ENCODE assay signal across 8 cellular contexts in genomic region chr6:43070028-43070632, GRCh38. TPM values are rescaled to one million over a fixed set of nuclear protein-coding genes. Genes with fewer than 3 reads are reported as not detected.
DNase-seq lines count a peak whose midpoint lies in the region; ATAC-seq and TF ChIP-seq lines count a peak whose summit lies in the region.

No MANE protein-coding gene starts in this region.

- CTCF ChIA-PET in PC-3 (lab: Charles Lee), result no interaction called here

- H2BK12ac ChIP-seq in H9 (ENCODE audit: insufficient read length, low read depth, low read length), result no peak overlapping the region

- H3K4ac ChIP-seq in H9 (ENCODE audit: low read depth, low read length), result no peak overlapping the region

- H3K4me1 ChIP-seq in H9 (ENCODE audit: insufficient read depth, low read length), result peaks cover 5% of the 10 kb centered on the region
- H3K4me1 ChIP-seq in PC-3 (ENCODE audit: insufficient read depth, low read length), result no peaks in the 10 kb centered on the region

- no peak overlapping the region for H3K18ac ChIP-seq in H9 (ENCODE audit: insufficient read length, low read depth, low read length)

- no peak overlapping the region for H2BK15ac ChIP-seq in H9 (ENCODE audit: low read depth, low read length)

- no peak for TF ChIP-seq EP300 in neural cell (conservative IDR thresholded peaks at IDR 0.05; ENCODE audit: poor library complexity, severe bottlenecking)

- no TSS peak for BruUV-seq in PC-3 (replicated peaks; lab: Mats Ljungman, UMichigan)

- H2BK20ac ChIP-seq in H9 (ENCODE audit: low read depth, low read length, poor library complexity, severe bottlenecking), result no peak overlapping the region

- no peak overlapping the region for H3K9ac ChIP-seq in H9 (ENCODE audit: extremely low read depth, insufficient read length, low read length)
- H3K9ac ChIP-seq in PC-3 (ENCODE audit: low read length), result no peak overlapping the region
- H3K9ac ChIP-seq in neural cell (ENCODE audit: low read length), result no peak overlapping the region

- H4K20me1 ChIP-seq in H9 (ENCODE audit: control insufficient read depth, insufficient read depth, insufficient read length), result no peaks in the 10 kb centered on the region
- H4K20me1 ChIP-seq in PC-3 (ENCODE audit: low read length), result no peaks in the 10 kb centered on the region
- no peaks in the 10 kb centered on the region for H4K20me1 ChIP-seq in neural cell (ENCODE audit: insufficient read depth)

- no CpG with 5 or more reads among the region's 6 CpGs for WGBS in H9 (ENCODE audit: extremely low coverage, insufficient read length, low lambda C conversion rate)

- peak; percentile 84 for TF ChIP-seq CTCF in H9 (conservative IDR thresholded peaks at IDR 0.05)
- TF ChIP-seq CTCF in PC-3 (conservative IDR thresholded peaks at IDR 0.05; ENCODE audit: low read depth, low read length), result peak; percentile 76
- peak; percentile 52 for TF ChIP-seq CTCF in neural cell (IDR thresholded peaks at IDR 0.05; ENCODE audit: poor library complexity, severe bottlenecking)

- no peaks in the 10 kb centered on the region for H3K79me1 ChIP-seq in H9 (ENCODE audit: insufficient read depth, low read depth, low read length, poor library complexity, severe bottlenecking)

- TF ChIP-seq RAD21 in neural cell (conservative IDR thresholded peaks at IDR 0.05), result peak; percentile 56

- H2AK5ac ChIP-seq in H9 (ENCODE audit: insufficient read length, low read length), result no peak overlapping the region

- H3K56ac ChIP-seq in H9 (ENCODE audit: insufficient read length, low read depth, low read length), result no peak overlapping the region

- intact Hi-C loops in PC-3 (cut with micrococcal nuclease), result loop anchor here (1.0 kb wide), 2 partner anchors 59 to 73 kb away; no protein-coding TSS in a partner anchor

- H4K5ac ChIP-seq in H9 (ENCODE audit: insufficient read length, low read depth, low read length), result no peak overlapping the region

- no peak overlapping the region for H4K91ac ChIP-seq in H9 (ENCODE audit: insufficient read length, low read depth, low read length)

- H3K23ac ChIP-seq in H9 (ENCODE audit: insufficient read length, low read depth, low read length), result no peak overlapping the region

- H3K9me2 ChIP-seq in PC-3 (replicated peaks; ENCODE audit: low read length) (no peaks in the 10 kb centered on the region), neural cell (ENCODE audit: insufficient read depth, low read length) (no peaks in the 10 kb centered on the region)

- H3F3A ChIP-seq in PC-3 (ENCODE audit: low read length, unreplicated experiment), result no peaks in the 10 kb centered on the region
- H3F3A ChIP-seq in neural cell (ENCODE audit: insufficient read depth, low read length, poor library complexity, severe bottlenecking), result no peaks in the 10 kb centered on the region

- DNase-seq in DMS153 (lab: John Stamatoyannopoulos, UW), result peak; percentile 23
- no peak for DNase-seq in H9
- DNase-seq in PC-3, result peak; percentile 56
- DNase-seq in dermis blood vessel endothelial cell, result peak; percentile 70

- no peaks in the 10 kb centered on the region for H3K9me3 ChIP-seq in H9 (ENCODE audit: control insufficient read depth, low read depth, low read length)
- H3K9me3 ChIP-seq in PC-3 (ENCODE audit: low read length), result no peaks in the 10 kb centered on the region
- H3K9me3 ChIP-seq in neural cell (ENCODE audit: low read length), result no peaks in the 10 kb centered on the region

- H4K8ac ChIP-seq in H9 (replicated peaks; ENCODE audit: insufficient read length, low read depth, low read length), result no peak overlapping the region

- peaks cover 10 to 33% of the 10 kb centered on the region in 2 experiments for H3K4me1 Mint-ChIP-seq in H9

- H3K4me2 ChIP-seq in H9 (ENCODE audit: insufficient read depth, insufficient read length, low read length), result no peak overlapping the region
- no peak overlapping the region for H3K4me2 ChIP-seq in PC-3 (ENCODE audit: low read length)
- H3K4me2 ChIP-seq in neural cell (ENCODE audit: low read length), result no peak overlapping the region

- H3K27ac Mint-ChIP-seq in H9, result peak overlapping the region in 2 of 3 experiments; percentile 5 to 53; a peak in 4 of 7 replicates

- no peak overlapping the region; the same call in 1 of the 2 replicates for H3K14ac ChIP-seq in H9 (ENCODE audit: insufficient read depth, low read length)

- H2AFZ ChIP-seq in H9 (ENCODE audit: low read length) (no peak overlapping the region), PC-3 (ENCODE audit: low read length) (no peak overlapping the region), neural cell (ENCODE audit: low read depth, low read length) (no peak overlapping the region)

- no peak overlapping the region for H3K4me3 Mint-ChIP-seq in H9

- H2BK5ac ChIP-seq in H9 (ENCODE audit: insufficient read length, low read length), result no peak overlapping the region

- H3K36me3 ChIP-seq in PC-3 (ENCODE audit: low read depth, low read length) (no peaks in the 10 kb centered on the region), neural cell (ENCODE audit: insufficient read depth, low read length) (peaks cover 8% of the 10 kb centered on the region)

- POLR2A ChIA-PET in PC-3 (lab: Charles Lee; ENCODE audit: unreplicated experiment), result no interaction called here

- H3K27me3 ChIP-seq in H9 (ENCODE audit: insufficient read depth, low read length), result no peaks in the 10 kb centered on the region
- H3K27me3 ChIP-seq in PC-3 (ENCODE audit: low read length), result no peaks in the 10 kb centered on the region
- H3K27me3 ChIP-seq in neural cell (ENCODE audit: insufficient read depth, low read depth, low read length), result no peaks in the 10 kb centered on the region

- H3K36me3 Mint-ChIP-seq in H9 (ENCODE audit: insufficient read depth in 1 of 3, low read depth in 3 of 3), result peaks cover 16 to 31% (median 27%) of the 10 kb centered on the region in 3 experiments

- H3K9me3 Mint-ChIP-seq in H9, result no peaks in the 10 kb centered on the region

- ATAC-seq in PC-3 (peak; percentile 67), HG03565 (IDR thresholded peaks at IDR 0.05; ENCODE audit: unreplicated experiment) (no peak), GM19455 (IDR thresholded peaks at IDR 0.05; ENCODE audit: unreplicated experiment) (no peak)
- no peak for ATAC-seq in activated CD4-positive, CD25-positive, alpha-beta regulatory T cell treated with anti-CD3 and anti-CD28 coated beads, Interleukin-2, amount 50 U/mL, for 24 hours

- H3K27me3 Mint-ChIP-seq in H9 (ENCODE audit: low read depth), result no peaks in the 10 kb centered on the region

- H3K23me2 ChIP-seq in H9 (ENCODE audit: insufficient read length, low read depth, low read length, poor library complexity, severe bottlenecking), result no peaks in the 10 kb centered on the region

- H3T11ph ChIP-seq in H9 (ENCODE audit: low read length), result no peak overlapping the region

- no peak overlapping the region for H3K4me3 ChIP-seq in PC-3 (ENCODE audit: low read length)
- H3K4me3 ChIP-seq in neural cell (ENCODE audit: low read length), result no peak overlapping the region

- H3K79me2 ChIP-seq in H9 (ENCODE audit: insufficient read depth, low read length) (no peaks in the 10 kb centered on the region), PC-3 (ENCODE audit: low read length) (no peaks in the 10 kb centered on the region), neural cell (replicated peaks; ENCODE audit: insufficient read depth, low read length) (no peaks in the 10 kb centered on the region)

- no peak overlapping the region for H2BK120ac ChIP-seq in H9 (ENCODE audit: low read depth, low read length, poor library complexity, severe bottlenecking)

- H3K27ac ChIP-seq in H9 (ENCODE audit: insufficient read length, low read depth, low read length), result no peak overlapping the region
- H3K27ac ChIP-seq in PC-3 (ENCODE audit: low read length), result no peak overlapping the region
- H3K27ac ChIP-seq in neural cell (ENCODE audit: low read length), result no peak overlapping the region

TF ChIP-seq in neural cell, 6 proteins besides CTCF, POLR2A, EP300 and RAD21 (continues in another document):
- no peak for TF ChIP-seq MXI1 (conservative IDR thresholded peaks at IDR 0.05; ENCODE audit: poor library complexity, severe bottlenecking)
- TF ChIP-seq TAF1 (IDR thresholded peaks at IDR 0.05; ENCODE audit: low read depth), result no peak
- TF ChIP-seq SMC3 (conservative IDR thresholded peaks at IDR 0.05; ENCODE audit: poor library complexity), result peak; percentile 63
- no peak for TF ChIP-seq EZH2 (IDR thresholded peaks at IDR 0.05; ENCODE audit: borderline replicate concordance, insufficient read depth, low read length, poor library complexity, severe bottlenecking)

RNA-seq across cellular contexts. Expression of gene PTK7, which starts 6.0 kb away (rescaled TPM):
- total RNA-seq in H9 (2021) (126 and 128 TPM in 2 replicates), PC-3 (2014; rRNA removed) (48.1 and 69.1 TPM in 2 replicates), dermis blood vessel endothelial cell (23.0 and 29.9 TPM in 2 replicates)
- polyA plus RNA-seq in neural cell, result 32.5 and 47.4 TPM in 2 replicates
- polyA minus RNA-seq in neural cell, result 28.5 and 37.7 TPM in 2 replicates

RNA-seq across cellular contexts. Expression of gene KLC4, which starts 10.7 kb away (rescaled TPM):
- total RNA-seq in H9 (2021) (29.7 TPM in 2 replicates), PC-3 (2014; rRNA removed) (17.5 and 18.5 TPM in 2 replicates), dermis blood vessel endothelial cell (17.3 and 19.9 TPM in 2 replicates)
- polyA plus RNA-seq in neural cell, result 74.0 and 75.3 TPM in 2 replicates
- polyA minus RNA-seq in neural cell, result 44.3 and 46.4 TPM in 2 replicates

RNA-seq across cellular contexts. Expression of gene MRPL2, which starts 10.9 kb away (rescaled TPM):
- 71.9 and 74.4 TPM in 2 replicates for total RNA-seq in H9 (2021)
- 59.8 and 63.9 TPM in 2 replicates for total RNA-seq in PC-3 (2014; rRNA removed)
- total RNA-seq in dermis blood vessel endothelial cell, result 18.5 and 19.4 TPM in 2 replicates
- polyA plus RNA-seq in neural cell, result 17.2 and 22.5 TPM in 2 replicates
- 6.5 and 12.2 TPM in 2 replicates for polyA minus RNA-seq in neural cell

RNA-seq across cellular contexts. Expression of gene CUL7, which starts 16.5 kb away (rescaled TPM):
- total RNA-seq in H9 (2021), result 23.5 and 24.5 TPM in 2 replicates
- total RNA-seq in PC-3 (2014; rRNA removed), result 17.5 and 18.6 TPM in 2 replicates
- 38.9 and 39.5 TPM in 2 replicates for total RNA-seq in dermis blood vessel endothelial cell
- 25.7 and 32.2 TPM in 2 replicates for polyA plus RNA-seq in neural cell
- 28.1 and 32.4 TPM in 2 replicates for polyA minus RNA-seq in neural cell

RNA-seq across cellular contexts. Expression of gene RRP36, which starts 48.7 kb away (rescaled TPM):
- total RNA-seq in H9 (2021), result 117 and 121 TPM in 2 replicates
- 120 and 133 TPM in 2 replicates for total RNA-seq in PC-3 (2014; rRNA removed)
- 100 and 147 TPM in 2 replicates for total RNA-seq in dermis blood vessel endothelial cell
- 73.1 and 79.2 TPM in 2 replicates for polyA plus RNA-seq in neural cell
- 91.2 and 95.9 TPM in 2 replicates for polyA minus RNA-seq in neural cell
